ENCODE assay signal across 18 cellular contexts in the genomic region with DNA sequence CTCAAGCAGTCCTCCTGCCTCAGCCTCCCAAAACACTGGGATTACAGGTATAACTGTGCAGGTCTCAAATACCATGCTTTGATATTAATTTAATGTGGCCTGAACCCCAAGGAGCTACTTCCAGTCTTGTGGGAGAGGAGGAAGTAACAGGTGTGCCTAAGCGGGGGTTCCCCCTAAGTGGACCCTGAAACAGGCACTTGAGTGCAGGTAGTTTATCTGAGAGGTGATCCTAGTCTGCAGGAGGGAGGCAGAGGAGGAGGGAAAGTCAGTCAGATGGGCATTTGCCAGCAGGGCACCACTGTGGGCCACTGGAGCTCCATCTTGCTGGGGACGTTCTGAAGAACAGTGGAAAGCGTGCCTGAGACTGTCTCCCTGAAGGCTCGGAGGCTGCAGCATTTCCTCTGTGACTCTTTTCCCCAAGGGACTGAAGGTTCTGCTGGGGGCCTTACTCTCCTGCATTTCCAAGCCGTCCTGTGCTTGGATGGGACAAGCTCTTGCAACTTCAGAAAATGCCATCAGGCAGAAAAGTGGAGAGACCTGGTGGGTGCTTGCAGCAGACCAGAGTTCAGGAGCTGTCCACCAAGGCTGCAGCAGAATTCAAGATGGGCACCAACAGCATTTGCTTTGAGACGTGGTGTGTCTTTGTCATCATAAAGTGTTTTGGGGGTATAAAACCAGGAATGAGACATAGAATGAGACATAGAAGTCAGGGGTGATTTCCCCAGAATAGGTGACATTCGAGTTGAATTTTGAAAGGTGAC. TPM values are rescaled to one million over a fixed set of nuclear protein-coding genes. Genes with fewer than 3 reads are reported as not detected.
DNase-seq lines count a peak whose midpoint lies in the region; ATAC-seq and TF ChIP-seq lines count a peak whose summit lies in the region.
"Had no signal": no experiment of that assay in that cellular context is flagged by ENCODE, and none has a peak within 500 bp of the region (broad histone marks: within the 10 kb centered on the region; RNA-seq: fewer than 3 reads in every experiment).

No MANE protein-coding gene starts in this region.

- no peak overlapping the region for H3K4me3 ChIP-seq in foreskin fibroblast (ENCODE audit: low read depth in 1 of 2, low read length in 2 of 2)
- H3K4me3 ChIP-seq: BLaER1 treated with 17β-estradiol and CSF1 and Interleukin-3, amounts not matched to agents 10 nM and 100 nM; HAP-1 had no signal

- peak; percentile 12 for DNase-seq in activated CD8-positive, alpha-beta T cell treated with anti-CD3 and anti-CD28 coated beads, Interleukin-2, amount 10 ng/mL, durations not matched to agents 7 days and 5 days
- no peak for DNase-seq in activated CD8-positive, alpha-beta T cell treated with anti-CD3 and anti-CD28 coated beads for 36 hours
- peak; percentile 1 for DNase-seq in HEK293T (ENCODE audit: extremely low spot score)
- peak; percentile 68 for DNase-seq in osteocyte (ENCODE audit: extremely low spot score, unreplicated experiment)
- DNase-seq in foreskin fibroblast = no peak
- DNase-seq in AG08396 (ENCODE audit: low spot score) = no peak
- DNase-seq: AML-193; BE2C; CD4-positive, alpha-beta T cell; CD8-positive, alpha-beta memory T cell; DMS 273 treated with DMSO at 0.1 percent for 48 hours; DMS79; EL; GDM1; GOT3 had no signal

- no peaks in the 10 kb centered on the region for H3K36me3 Mint-ChIP-seq in activated CD8-positive, alpha-beta T cell treated with anti-CD3 and anti-CD28 coated beads, Interleukin-2, amount 10 ng/mL, durations not matched to agents 7 days and 5 days (ENCODE audit: low read depth)
- H3K36me3 Mint-ChIP-seq in activated CD8-positive, alpha-beta T cell treated with anti-CD3 and anti-CD28 coated beads for 36 hours (ENCODE audit: low read depth) = no peaks in the 10 kb centered on the region
- H3K36me3 Mint-ChIP-seq in osteocyte (ENCODE audit: unreplicated experiment) = no peaks in the 10 kb centered on the region
- H3K36me3 Mint-ChIP-seq: CD8-positive, alpha-beta memory T cell had no signal

- no peak overlapping the region for H3K27ac Mint-ChIP-seq in activated CD8-positive, alpha-beta T cell treated with anti-CD3 and anti-CD28 coated beads, Interleukin-2, amount 10 ng/mL, durations not matched to agents 7 days and 5 days
- H3K27ac Mint-ChIP-seq in activated CD8-positive, alpha-beta T cell treated with anti-CD3 and anti-CD28 coated beads for 36 hours = no peak overlapping the region
- H3K27ac Mint-ChIP-seq in osteocyte (ENCODE audit: unreplicated experiment) = no peak overlapping the region
- H3K27ac Mint-ChIP-seq: CD14-positive monocyte; CD4-positive, alpha-beta T cell had no signal

- H3K27me3 Mint-ChIP-seq in activated CD8-positive, alpha-beta T cell treated with anti-CD3 and anti-CD28 coated beads, Interleukin-2, amount 10 ng/mL, durations not matched to agents 7 days and 5 days (ENCODE audit: low read depth) = peaks cover 46% of the 10 kb centered on the region
- peaks cover 57% of the 10 kb centered on the region for H3K27me3 Mint-ChIP-seq in activated CD8-positive, alpha-beta T cell treated with anti-CD3 and anti-CD28 coated beads for 36 hours
- peaks cover 81% of the 10 kb centered on the region for H3K27me3 Mint-ChIP-seq in osteocyte (ENCODE audit: unreplicated experiment)

- POLR2A ChIA-PET in activated CD8-positive, alpha-beta T cell treated with anti-CD3 and anti-CD28 coated beads, Interleukin-2, amount 10 ng/mL, durations not matched to agents 7 days and 5 days (lab: Charles Lee) = no interaction called here
- POLR2A ChIA-PET in activated CD8-positive, alpha-beta T cell treated with anti-CD3 and anti-CD28 coated beads for 36 hours (lab: Charles Lee) = no interaction called here
- POLR2A ChIA-PET in HEK293T (lab: Yijun Ruan, JAX) = no interaction called here

- ATAC-seq in activated CD8-positive, alpha-beta T cell treated with anti-CD3 and anti-CD28 coated beads, Interleukin-2, amount 10 ng/mL, durations not matched to agents 7 days and 5 days = no peak
- no peak for ATAC-seq in activated CD8-positive, alpha-beta T cell treated with anti-CD3 and anti-CD28 coated beads for 36 hours

- H3K4me1 Mint-ChIP-seq in activated CD8-positive, alpha-beta T cell treated with anti-CD3 and anti-CD28 coated beads, Interleukin-2, amount 10 ng/mL, durations not matched to agents 7 days and 5 days (ENCODE audit: low read depth) = peaks cover 2% of the 10 kb centered on the region
- no peaks in the 10 kb centered on the region for H3K4me1 Mint-ChIP-seq in activated CD8-positive, alpha-beta T cell treated with anti-CD3 and anti-CD28 coated beads for 36 hours (ENCODE audit: low read depth)
- H3K4me1 Mint-ChIP-seq in osteocyte (ENCODE audit: unreplicated experiment) = peaks cover 5% of the 10 kb centered on the region

- CTCF ChIA-PET in activated CD8-positive, alpha-beta T cell treated with anti-CD3 and anti-CD28 coated beads, Interleukin-2, amount 10 ng/mL, durations not matched to agents 7 days and 5 days (lab: Charles Lee) = no interaction called here
- CTCF ChIA-PET in activated CD8-positive, alpha-beta T cell treated with anti-CD3 and anti-CD28 coated beads for 36 hours (lab: Charles Lee) = no interaction called here
- CTCF ChIA-PET in HEK293T (lab: Yijun Ruan, JAX) = no interaction called here

- intact Hi-C loops in activated CD8-positive, alpha-beta T cell treated with anti-CD3 and anti-CD28 coated beads for 36 hours (cut with micrococcal nuclease) = no loop called here

- no peak overlapping the region for H3K4me3 Mint-ChIP-seq in activated CD8-positive, alpha-beta T cell treated with anti-CD3 and anti-CD28 coated beads, Interleukin-2, amount 10 ng/mL, durations not matched to agents 7 days and 5 days
- H3K4me3 Mint-ChIP-seq in activated CD8-positive, alpha-beta T cell treated with anti-CD3 and anti-CD28 coated beads for 36 hours = no peak overlapping the region
- no peak overlapping the region for H3K4me3 Mint-ChIP-seq in osteocyte (ENCODE audit: unreplicated experiment)
- H3K4me3 Mint-ChIP-seq: CD14-positive monocyte; CD4-positive, alpha-beta T cell; CD8-positive, alpha-beta memory T cell had no signal

- H3K9me3 Mint-ChIP-seq in activated CD8-positive, alpha-beta T cell treated with anti-CD3 and anti-CD28 coated beads, Interleukin-2, amount 10 ng/mL, durations not matched to agents 7 days and 5 days (ENCODE audit: insufficient read depth) = no peaks in the 10 kb centered on the region
- H3K9me3 Mint-ChIP-seq in activated CD8-positive, alpha-beta T cell treated with anti-CD3 and anti-CD28 coated beads for 36 hours = no peaks in the 10 kb centered on the region
- H3K9me3 Mint-ChIP-seq in osteocyte (ENCODE audit: unreplicated experiment) = no peaks in the 10 kb centered on the region
- H3K9me3 Mint-ChIP-seq: CD4-positive, alpha-beta T cell; CD8-positive, alpha-beta memory T cell had no signal

- no peak for TF ChIP-seq CTCF in activated CD8-positive, alpha-beta T cell treated with anti-CD3 and anti-CD28 coated beads for 36 hours (IDR thresholded peaks at IDR 0.05)
- TF ChIP-seq CTCF in osteocyte (IDR thresholded peaks at IDR 0.05) = no peak
- TF ChIP-seq CTCF in foreskin fibroblast (IDR thresholded peaks at IDR 0.05; ENCODE audit: low read depth, low read length) = no peak

TF ChIP-seq in HEK293T, 16 proteins besides CTCF, POLR2A, EP300 and RAD21:
- no peak for TF ChIP-seq PKNOX1 (IDR thresholded peaks at IDR 0.05)
- TF ChIP-seq ELF4 (IDR thresholded peaks at IDR 0.05) = no peak
- TF ChIP-seq FOXA1 (IDR thresholded peaks at IDR 0.05) = no peak
- no peak for TF ChIP-seq HDGF (IDR thresholded peaks at IDR 0.05; ENCODE audit: borderline replicate concordance)
- no peak for TF ChIP-seq NFRKB (IDR thresholded peaks at IDR 0.05)
- TF ChIP-seq SP1 (IDR thresholded peaks at IDR 0.05) = no peak
- TF ChIP-seq TARDBP (IDR thresholded peaks at IDR 0.05) = no peak
- TF ChIP-seq ARNT (IDR thresholded peaks at IDR 0.05) = no peak
- no peak for TF ChIP-seq ZNF384 (IDR thresholded peaks at IDR 0.05)

RNA-seq across cellular contexts. Expression of gene DLGAP4, which starts 4.6 kb away (rescaled TPM):
- 10 to 100 TPM; 19.9 to 23.6 TPM for total RNA-seq in activated CD8-positive, alpha-beta T cell treated with anti-CD3 and anti-CD28 coated beads, Interleukin-2, amount 10 ng/mL, durations not matched to agents 7 days and 5 days
- 10 to 100 TPM; 11.5 to 13.1 TPM for total RNA-seq in activated CD8-positive, alpha-beta T cell treated with anti-CD3 and anti-CD28 coated beads for 36 hours
- total RNA-seq in osteocyte = 125 and 134 TPM in 2 replicates

Comparison
In these comparisons a context has a peak if more than half of its experiments do, and no peak if none do; other contexts are left out.
1. DNase-seq: peak in activated CD8-positive, alpha-beta T cell treated with anti-CD3 and anti-CD28 coated beads, Interleukin-2, amount 10 ng/mL, durations not matched to agents 7 days and 5 days (single experiment), HEK293T (single experiment) and osteocyte (single experiment); none in activated CD8-positive, alpha-beta T cell treated with anti-CD3 and anti-CD28 coated beads for 36 hours (single experiment), foreskin fibroblast (0 of 2) and AG08396 (single experiment).